ENCODE assay signal across 19 cellular contexts in the genomic region with DNA sequence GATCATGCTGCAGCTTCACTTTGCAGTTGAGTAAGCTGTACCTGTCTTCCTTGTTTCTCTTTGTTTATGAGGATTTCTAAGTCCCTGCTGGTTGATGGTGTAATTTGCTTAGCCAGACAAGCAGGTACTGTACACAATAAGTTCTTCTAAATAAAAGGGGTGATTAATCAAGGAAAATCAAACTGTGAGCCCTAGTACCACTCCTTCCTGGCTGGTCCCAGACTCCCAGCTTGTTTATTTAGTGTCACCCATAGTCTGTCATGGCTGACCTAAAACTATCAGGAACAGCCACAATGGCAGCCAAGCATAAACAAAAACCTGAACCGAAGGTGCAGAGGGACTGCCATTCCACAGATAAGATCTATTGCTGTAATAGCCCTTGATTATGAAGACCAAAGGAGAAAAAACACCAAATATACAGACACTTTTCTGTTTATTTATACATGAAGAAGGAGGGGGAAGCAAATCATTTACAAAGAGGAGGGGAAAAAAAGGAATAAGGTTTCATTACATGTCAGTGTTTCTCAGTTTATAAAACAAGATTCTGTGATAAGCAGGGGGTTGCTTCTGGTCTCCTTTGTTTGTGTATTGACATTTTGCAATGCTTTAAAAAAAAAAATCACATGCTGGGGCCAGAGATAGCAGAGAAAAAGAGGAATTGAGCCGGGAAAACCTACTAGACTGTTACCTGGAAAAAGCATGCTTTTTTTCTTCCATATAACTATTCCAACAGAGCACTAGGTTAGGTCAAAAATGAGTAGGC.
DNase-seq lines count a peak whose midpoint lies in the region; ATAC-seq and TF ChIP-seq lines count a peak whose summit lies in the region.
"Had no signal": no experiment of that assay in that cellular context is flagged by ENCODE, and none has a peak within 500 bp of the region (broad histone marks: within the 10 kb centered on the region; RNA-seq: fewer than 3 reads in every experiment).

No MANE protein-coding gene starts in this region.

- H3K27me3 ChIP-seq in IMR-90 (ENCODE audit: control insufficient read depth, insufficient read depth, low read length) (no peaks in the 10 kb centered on the region), neural cell (ENCODE audit: insufficient read depth, low read depth, low read length) (no peaks in the 10 kb centered on the region), Karpas-422 (ENCODE audit: low read length) (no peaks in the 10 kb centered on the region)
- H3K27me3 ChIP-seq: BE2C, breast epithelium, testis had no signal

- no peak for TF ChIP-seq POLR2A in IMR-90 (IDR thresholded peaks at IDR 0.05; ENCODE audit: low read depth, low read length)

- H2BK120ac ChIP-seq in IMR-90 (ENCODE audit: low read depth, low read length) = no peak overlapping the region

- H3K23ac ChIP-seq in IMR-90 (ENCODE audit: low read depth, low read length) = no peak overlapping the region

- TF ChIP-seq CTCF in IMR-90 (conservative IDR thresholded peaks at IDR 0.05; ENCODE audit: low read depth, low read length) = no peak
- no peak for TF ChIP-seq CTCF in epithelial cell of esophagus (IDR thresholded peaks at IDR 0.05; ENCODE audit: insufficient read depth, low read depth, low read length, missing control alignments)
- TF ChIP-seq CTCF in neural cell (IDR thresholded peaks at IDR 0.05; ENCODE audit: poor library complexity, severe bottlenecking) = no peak

- no peaks in the 10 kb centered on the region for H3K4me1 Mint-ChIP-seq in activated T-helper 1 cell treated with anti-CD3 and anti-CD28 coated beads, Interleukin-12 subunit alpha, Interleukin-12 subunit beta, Interleukin-2, Interleukin-4 antibody, amounts not matched to agents 30 ng/mL and 10 ng/mL and 1 ng/mL, durations not matched to agents 14 hours and 24 hours and 36 hours (ENCODE audit: low read depth)
- H3K4me1 Mint-ChIP-seq: activated B cell treated with CpG ODN at 0.5 μM for 24 hours; activated CD8-positive, alpha-beta memory T cell treated with anti-CD3 and anti-CD28 coated beads, Interleukin-2, amount 10 ng/mL, durations not matched to agents 7 days and 5 days; activated naive CD4-positive, alpha-beta T cell treated with anti-CD3 and anti-CD28 coated beads, Interleukin-2, amount 50 U/mL, for 24 hours had no signal

- no peak overlapping the region for H2AFZ ChIP-seq in IMR-90 (replicated peaks; ENCODE audit: low read length, poor library complexity)
- H2AFZ ChIP-seq in neural cell (ENCODE audit: low read depth, low read length) = peak overlapping the region; percentile 10
- H2AFZ ChIP-seq in Karpas-422 (ENCODE audit: low read length) = no peak overlapping the region

- dilution Hi-C loops in IMR-90 (cut with HindIII; ENCODE audit: low sequenced_read_pairs, unreplicated experiment) = no loop called here

- H3K4ac ChIP-seq in IMR-90 (ENCODE audit: low read depth, low read length) = no peak overlapping the region

- H4K5ac ChIP-seq in IMR-90 (ENCODE audit: low read depth, low read length) = no peak overlapping the region

- no peak overlapping the region for H4K8ac ChIP-seq in IMR-90 (ENCODE audit: low read depth in 2 of 2, low read length in 2 of 2)

- H3K36me3 Mint-ChIP-seq in activated T-helper 1 cell treated with anti-CD3 and anti-CD28 coated beads, Interleukin-12 subunit alpha, Interleukin-12 subunit beta, Interleukin-2, Interleukin-4 antibody, amounts not matched to agents 30 ng/mL and 10 ng/mL and 1 ng/mL, durations not matched to agents 14 hours and 24 hours and 36 hours (ENCODE audit: low read depth) = no peaks in the 10 kb centered on the region
- H3K36me3 Mint-ChIP-seq: activated CD8-positive, alpha-beta memory T cell treated with anti-CD3 and anti-CD28 coated beads, Interleukin-2, amount 10 ng/mL, durations not matched to agents 7 days and 5 days; activated naive CD4-positive, alpha-beta T cell treated with anti-CD3 and anti-CD28 coated beads, Interleukin-2, amount 50 U/mL, for 24 hours had no signal

- H3F3A ChIP-seq in neural cell (ENCODE audit: insufficient read depth, low read length, poor library complexity, severe bottlenecking) = no peaks in the 10 kb centered on the region

- H3K27ac ChIP-seq in IMR-90 (ENCODE audit: insufficient read depth, low read length) (no peak overlapping the region), neural cell (ENCODE audit: low read length) (peak overlapping the region; percentile 64), Karpas-422 (ENCODE audit: low read length) (no peak overlapping the region)
- H3K27ac ChIP-seq: breast epithelium, SK-N-MC, testis had no signal

- WGBS in IMR-90 (ENCODE audit: extremely low coverage in 2 of 2, insufficient read length in 1 of 2), 2 experiments = no CpG with 5 or more reads among the region's 2 CpGs

- TF ChIP-seq RAD21 in IMR-90 (IDR thresholded peaks at IDR 0.05; ENCODE audit: low read length) (no peak), neural cell (conservative IDR thresholded peaks at IDR 0.05) (no peak)

- H3K14ac ChIP-seq in IMR-90 (replicated peaks; ENCODE audit: low read depth, low read length) = no peak overlapping the region

- H3K4me3 Mint-ChIP-seq in activated T-helper 1 cell treated with anti-CD3 and anti-CD28 coated beads, Interleukin-12 subunit alpha, Interleukin-12 subunit beta, Interleukin-2, Interleukin-4 antibody, amounts not matched to agents 30 ng/mL and 10 ng/mL and 1 ng/mL, durations not matched to agents 14 hours and 24 hours and 36 hours = no peak overlapping the region
- H3K4me3 Mint-ChIP-seq: activated B cell treated with CpG ODN at 0.5 μM for 24 hours; activated CD8-positive, alpha-beta memory T cell treated with anti-CD3 and anti-CD28 coated beads, Interleukin-2, amount 10 ng/mL, durations not matched to agents 7 days and 5 days; activated naive CD4-positive, alpha-beta T cell treated with anti-CD3 and anti-CD28 coated beads, Interleukin-2, amount 50 U/mL, for 24 hours had no signal

- H3K27ac Mint-ChIP-seq in activated T-helper 1 cell treated with anti-CD3 and anti-CD28 coated beads, Interleukin-12 subunit alpha, Interleukin-12 subunit beta, Interleukin-2, Interleukin-4 antibody, amounts not matched to agents 30 ng/mL and 10 ng/mL and 1 ng/mL, durations not matched to agents 14 hours and 24 hours and 36 hours = no peak overlapping the region
- H3K27ac Mint-ChIP-seq: activated B cell treated with CpG ODN at 0.5 μM for 24 hours; activated CD8-positive, alpha-beta memory T cell treated with anti-CD3 and anti-CD28 coated beads, Interleukin-2, amount 10 ng/mL, durations not matched to agents 7 days and 5 days; activated naive CD4-positive, alpha-beta T cell treated with anti-CD3 and anti-CD28 coated beads, Interleukin-2, amount 50 U/mL, for 24 hours had no signal

- H3K9ac ChIP-seq in IMR-90 (ENCODE audit: low read depth, low read length) = no peak overlapping the region
- peak overlapping the region; percentile 18 for H3K9ac ChIP-seq in neural cell (ENCODE audit: low read length)
- H3K9ac ChIP-seq in Karpas-422 (ENCODE audit: low read length) = no peak overlapping the region

- no peak overlapping the region for H2AK5ac ChIP-seq in IMR-90 (ENCODE audit: low read depth, low read length)

- peak overlapping the region; percentile 15; the same call in 1 of the 2 replicates for H3K4me2 ChIP-seq in IMR-90 (ENCODE audit: low read depth, low read length)
- no peak overlapping the region for H3K4me2 ChIP-seq in neural cell (ENCODE audit: low read length)
- H3K4me2 ChIP-seq in Karpas-422 (ENCODE audit: low read depth, low read length, poor library complexity, severe bottlenecking) = no peak overlapping the region

- peaks cover 3% of the 10 kb centered on the region for H3K27me3 Mint-ChIP-seq in activated T-helper 1 cell treated with anti-CD3 and anti-CD28 coated beads, Interleukin-12 subunit alpha, Interleukin-12 subunit beta, Interleukin-2, Interleukin-4 antibody, amounts not matched to agents 30 ng/mL and 10 ng/mL and 1 ng/mL, durations not matched to agents 14 hours and 24 hours and 36 hours (ENCODE audit: insufficient read depth)
- H3K27me3 Mint-ChIP-seq: activated B cell treated with CpG ODN at 0.5 μM for 24 hours had no signal

- peaks cover 3% of the 10 kb centered on the region; the same call in 1 of the 2 replicates for H3K4me1 ChIP-seq in IMR-90 (ENCODE audit: control insufficient read depth, insufficient read depth, low read length)
- no peaks in the 10 kb centered on the region for H3K4me1 ChIP-seq in Karpas-422 (ENCODE audit: low read length)
- H3K4me1 ChIP-seq: breast epithelium, testis had no signal

- no peak for TF ChIP-seq EP300 in neural cell (conservative IDR thresholded peaks at IDR 0.05; ENCODE audit: poor library complexity, severe bottlenecking)

- CTCF ChIA-PET in IMR-90 (lab: Yijun Ruan, JAX) = no interaction called here

- H3K9me3 ChIP-seq in IMR-90 (ENCODE audit: control insufficient read depth, insufficient read depth, low read length) (no peaks in the 10 kb centered on the region), neural cell (ENCODE audit: low read length) (no peaks in the 10 kb centered on the region), Karpas-422 (ENCODE audit: low read length) (no peaks in the 10 kb centered on the region)
- H3K9me3 ChIP-seq: BE2C, breast epithelium, testis had no signal

- DNase-seq in DMS153 (lab: John Stamatoyannopoulos, UW) = peak; percentile 33
- DNase-seq in IMR-90 = no peak
- peak; percentile 63 for DNase-seq in epithelial cell of esophagus (ENCODE audit: low read depth)
- DNase-seq in activated gamma-delta T cell (lab: John Stamatoyannopoulos, UW) = no peak
- DNase-seq in NCI-H2196 treated with DMSO at 0.1 percent for 48 hours (lab: John Stamatoyannopoulos, UW; ENCODE audit: unreplicated experiment) = no peak
- no peak for DNase-seq in Karpas-422
- no peak for DNase-seq in activated T-helper 1 cell treated with anti-CD3 and anti-CD28 coated beads, Interleukin-12 subunit alpha, Interleukin-12 subunit beta, Interleukin-2, Interleukin-4 antibody, amounts not matched to agents 30 ng/mL and 10 ng/mL and 1 ng/mL, durations not matched to agents 14 hours and 24 hours and 36 hours (ENCODE audit: low spot score)
- DNase-seq: activated B cell treated with CpG ODN at 0.5 μM for 24 hours; activated CD8-positive, alpha-beta memory T cell treated with anti-CD3 and anti-CD28 coated beads, Interleukin-2, amount 10 ng/mL, durations not matched to agents 7 days and 5 days; BE2C; effector CD4-positive, alpha-beta T cell; foreskin fibroblast; NCI-H187 treated with DMSO at 0.1 percent for 48 hours; testis had no signal

- no peak overlapping the region for H2BK20ac ChIP-seq in IMR-90 (ENCODE audit: low read depth, low read length)

- H3K4me3 ChIP-seq in IMR-90 (ENCODE audit: insufficient read depth, low read depth, low read length) (no peak overlapping the region), epithelial cell of esophagus (ENCODE audit: low read length) (no peak overlapping the region), neural cell (ENCODE audit: low read length) (peak overlapping the region; percentile 41), Karpas-422 (ENCODE audit: low read length) (no peak overlapping the region)
- H3K4me3 ChIP-seq: breast epithelium, SK-N-MC, testis had no signal

- no peaks in the 10 kb centered on the region for H3K9me1 ChIP-seq in IMR-90 (ENCODE audit: insufficient read depth, low read length)

- H3K36me3 ChIP-seq in IMR-90 (ENCODE audit: control insufficient read depth, insufficient read depth, low read length) (no peaks in the 10 kb centered on the region), neural cell (ENCODE audit: insufficient read depth, low read length) (no peaks in the 10 kb centered on the region), Karpas-422 (ENCODE audit: insufficient read depth, low read length) (no peaks in the 10 kb centered on the region)
- H3K36me3 ChIP-seq: BE2C, breast epithelium had no signal

- intact Hi-C loops in IMR-90 (cut with micrococcal nuclease) = no loop called here
- intact Hi-C loops in activated T-helper 1 cell treated with anti-CD3 and anti-CD28 coated beads, Interleukin-12 subunit alpha, Interleukin-12 subunit beta, Interleukin-2, Interleukin-4 antibody, amounts not matched to agents 30 ng/mL and 10 ng/mL and 1 ng/mL, durations not matched to agents 14 hours and 24 hours and 36 hours (cut with micrococcal nuclease) = no loop called here

- H2AK9ac ChIP-seq in IMR-90 (replicated peaks; ENCODE audit: low read depth, low read length, poor library complexity) = no peak overlapping the region

- H4K91ac ChIP-seq in IMR-90 (ENCODE audit: insufficient read depth, low read depth, low read length) = no peak overlapping the region

- BruUV-seq in IMR-90 (replicated peaks; lab: Mats Ljungman, UMichigan) = no TSS peak

- no peaks in the 10 kb centered on the region for H3K79me1 ChIP-seq in IMR-90 (ENCODE audit: low read depth in 1 of 2, low read length in 2 of 2)

- H3K56ac ChIP-seq in IMR-90 (ENCODE audit: extremely low read depth, insufficient read depth, low read length) = no peak overlapping the region

- H3K79me2 ChIP-seq in neural cell (replicated peaks; ENCODE audit: insufficient read depth, low read length) (no peaks in the 10 kb centered on the region), Karpas-422 (ENCODE audit: low read length) (no peaks in the 10 kb centered on the region)

- no peak overlapping the region for H2BK15ac ChIP-seq in IMR-90 (ENCODE audit: low read depth, low read length)

- H4K20me1 ChIP-seq in IMR-90 (ENCODE audit: insufficient read depth, low read length) = no peaks in the 10 kb centered on the region
- no peaks in the 10 kb centered on the region for H4K20me1 ChIP-seq in neural cell (ENCODE audit: insufficient read depth)
- H4K20me1 ChIP-seq in Karpas-422 (ENCODE audit: insufficient read depth, low read depth, low read length) = no peaks in the 10 kb centered on the region

- no peak overlapping the region for H3K18ac ChIP-seq in IMR-90 (ENCODE audit: low read depth, low read length)

- no peaks in the 10 kb centered on the region for H3K9me2 ChIP-seq in neural cell (ENCODE audit: insufficient read depth, low read length)
- H3K9me2 ChIP-seq in Karpas-422 (replicated peaks; ENCODE audit: insufficient read depth, low read length) = no peaks in the 10 kb centered on the region

- ATAC-seq in IMR-90 (ENCODE audit: low read depth) = peak; percentile 24; the same call in 1 of the 2 replicates
- ATAC-seq: activated CD8-positive, alpha-beta memory T cell treated with anti-CD3 and anti-CD28 coated beads, Interleukin-2, amount 10 ng/mL, durations not matched to agents 7 days and 5 days; HCT116 had no signal

- POLR2A ChIA-PET in IMR-90 (lab: Charles Lee; ENCODE audit: unreplicated experiment) = no interaction called here

- no peaks in the 10 kb centered on the region for H3K9me3 Mint-ChIP-seq in activated T-helper 1 cell treated with anti-CD3 and anti-CD28 coated beads, Interleukin-12 subunit alpha, Interleukin-12 subunit beta, Interleukin-2, Interleukin-4 antibody, amounts not matched to agents 30 ng/mL and 10 ng/mL and 1 ng/mL, durations not matched to agents 14 hours and 24 hours and 36 hours
- H3K9me3 Mint-ChIP-seq: activated B cell treated with CpG ODN at 0.5 μM for 24 hours; activated naive CD4-positive, alpha-beta T cell treated with anti-CD3 and anti-CD28 coated beads, Interleukin-2, amount 50 U/mL, for 24 hours had no signal

- in situ Hi-C loops in IMR-90 (cut with MboI; ENCODE audit: low sequenced_read_pairs) = no loop called here

- H2BK5ac ChIP-seq in IMR-90 (ENCODE audit: low read depth, low read length, poor library complexity, severe bottlenecking) = no peak overlapping the region

Comparison
In these comparisons a context has a peak if more than half of its experiments do, and no peak if none do; other contexts are left out.
1. DNase-seq: peak in DMS153 (single experiment) and epithelial cell of esophagus (single experiment); none in IMR-90 (single experiment), activated gamma-delta T cell (single experiment), NCI-H2196 treated with DMSO at 0.1 percent for 48 hours (single experiment), Karpas-422 (single experiment) and activated T-helper 1 cell treated with anti-CD3 and anti-CD28 coated beads, Interleukin-12 subunit alpha, Interleukin-12 subunit beta, Interleukin-2, Interleukin-4 antibody, amounts not matched to agents 30 ng/mL and 10 ng/mL and 1 ng/mL, durations not matched to agents 14 hours and 24 hours and 36 hours (single experiment).